In genomic region chr7:151348970-151349369, GRCh38 we compare ENCODE assay signal across 14 cellular contexts. TPM values are rescaled to one million over a fixed set of nuclear protein-coding genes. Genes with fewer than 3 reads are reported as not detected.
DNase-seq lines count a peak whose midpoint lies in the region; ATAC-seq and TF ChIP-seq lines count a peak whose summit lies in the region.
"Had no signal": no experiment of that assay in that cellular context is flagged by ENCODE, and none has a peak within 500 bp of the region (broad histone marks: within the 10 kb centered on the region; RNA-seq: fewer than 3 reads in every experiment).

No MANE protein-coding gene starts in this region.

- peaks cover 54% of the 10 kb centered on the region for H3K4me1 Mint-ChIP-seq in activated naive CD4-positive, alpha-beta T cell treated with anti-CD3 and anti-CD28 coated beads, Interleukin-2, amount 10 ng/mL, durations not matched to agents 7 days and 5 days
- peaks cover 39 to 43% of the 10 kb centered on the region in 2 donors for H3K4me1 Mint-ChIP-seq in immature natural killer cell

- H3K27me3 Mint-ChIP-seq in activated naive CD4-positive, alpha-beta T cell treated with anti-CD3 and anti-CD28 coated beads, Interleukin-2, amount 10 ng/mL, durations not matched to agents 7 days and 5 days: no peaks in the 10 kb centered on the region
- H3K27me3 Mint-ChIP-seq in immature natural killer cell (ENCODE audit: low read depth in 3 of 3): peaks cover 0 to 4% (median 0%) of the 10 kb centered on the region in 3 donors

- H3K27ac ChIP-seq in VCaP (peak overlapping the region; percentile 40; the same call in 1 of the 2 replicates), thymus (ENCODE audit: low read depth) (peak overlapping the region; percentile 46)

- ATAC-seq in GM21367 (IDR thresholded peaks at IDR 0.05; ENCODE audit: unreplicated experiment): no peak

- peaks cover 20% of the 10 kb centered on the region for H3K4me1 ChIP-seq in thymus (ENCODE audit: control insufficient read depth, insufficient read depth, low read length)

- no peak for DNase-seq in activated naive CD4-positive, alpha-beta T cell treated with anti-CD3 and anti-CD28 coated beads, Interleukin-2, amount 10 ng/mL, durations not matched to agents 7 days and 5 days
- no peak for DNase-seq in activated naive CD4-positive, alpha-beta T cell treated with anti-CD3 and anti-CD28 coated beads, Interleukin-2, amount 50 U/mL, for 16 hours
- no peak for DNase-seq in immature natural killer cell
- DNase-seq in NCI-H748 treated with DMSO at 0.1 percent for 48 hours (lab: John Stamatoyannopoulos, UW): no peak
- no peak for DNase-seq in DMS53 (lab: John Stamatoyannopoulos, UW)
- DNase-seq: activated CD4-positive, alpha-beta T cell treated with anti-CD3 and anti-CD28 coated beads, Interleukin-2, amount 50 U/mL, for 1 hour; aorta; hippocampal formation; mesendoderm; NCI-H1436; NCI-H526 had no signal

- peaks cover 23% of the 10 kb centered on the region for H3K36me3 ChIP-seq in thymus (ENCODE audit: control insufficient read depth, insufficient read depth)

- CTCF ChIA-PET in activated naive CD4-positive, alpha-beta T cell treated with anti-CD3 and anti-CD28 coated beads, Interleukin-2, amount 10 ng/mL, durations not matched to agents 7 days and 5 days (lab: Charles Lee): interaction anchor here (5.7 to 6.0 kb wide), 2 partner anchors 31 to 39 kb away, joined by 34 to 121 read pairs; no protein-coding TSS in a partner anchor

- no peak for TF ChIP-seq CTCF in VCaP (conservative IDR thresholded peaks at IDR 0.05)

- H3K27ac Mint-ChIP-seq in activated naive CD4-positive, alpha-beta T cell treated with anti-CD3 and anti-CD28 coated beads, Interleukin-2, amount 10 ng/mL, durations not matched to agents 7 days and 5 days: peak overlapping the region; percentile 99
- peak overlapping the region; percentile 95 to 100 (median 98) for H3K27ac Mint-ChIP-seq in immature natural killer cell

- H3K27me3 ChIP-seq in thymus (ENCODE audit: control insufficient read depth, insufficient read depth): no peaks in the 10 kb centered on the region

- 80% methylated on average over 4 of the region's 4 CpGs for WGBS in thymus

- H3K4me3 Mint-ChIP-seq in activated naive CD4-positive, alpha-beta T cell treated with anti-CD3 and anti-CD28 coated beads, Interleukin-2, amount 10 ng/mL, durations not matched to agents 7 days and 5 days: peak overlapping the region; percentile 75
- H3K4me3 Mint-ChIP-seq in immature natural killer cell: peak overlapping the region in 4 of 5 donors; percentile 8 to 93 (median 68)

- no peaks in the 10 kb centered on the region for H3K9me3 ChIP-seq in thymus (ENCODE audit: control insufficient read depth)

- H3K4me3 ChIP-seq in thymus (ENCODE audit: low read length): no peak overlapping the region

- no peaks in the 10 kb centered on the region for H3K9me3 Mint-ChIP-seq in activated naive CD4-positive, alpha-beta T cell treated with anti-CD3 and anti-CD28 coated beads, Interleukin-2, amount 10 ng/mL, durations not matched to agents 7 days and 5 days
- H3K9me3 Mint-ChIP-seq in immature natural killer cell: no peaks in the 10 kb centered on the region

- H3K36me3 Mint-ChIP-seq in activated naive CD4-positive, alpha-beta T cell treated with anti-CD3 and anti-CD28 coated beads, Interleukin-2, amount 10 ng/mL, durations not matched to agents 7 days and 5 days: peaks cover 49% of the 10 kb centered on the region
- H3K36me3 Mint-ChIP-seq in immature natural killer cell: peaks cover 4 to 18% (median 17%) of the 10 kb centered on the region in 3 donors

RNA-seq across cellular contexts. Expression of gene NUB1, which starts 7.4 kb away (rescaled TPM):
- polyA plus RNA-seq in immature natural killer cell (10 to 100 TPM; 49.8 to 85.4 (median 77.4) TPM), thymus (48.5 TPM)
